In genomic region chr22:16717699-16718558, GRCh38 we compare ENCODE assay signal across 19 cellular contexts.
DNase-seq lines count a peak whose midpoint lies in the region; TF ChIP-seq lines count a peak whose summit lies in the region.
"Had no signal": no experiment of that assay in that cellular context is flagged by ENCODE, and none has a peak within 500 bp of the region (broad histone marks: within the 10 kb centered on the region; RNA-seq: fewer than 3 reads in every experiment).

No MANE protein-coding gene starts in this region.

- H3K36me3 Mint-ChIP-seq in MCF 10A (ENCODE audit: insufficient read depth, unreplicated experiment) = no peaks in the 10 kb centered on the region

- no TSS peak for BruUV-seq in MCF 10A (replicated peaks; lab: Mats Ljungman, UMichigan)

- H3K27me3 ChIP-seq in breast epithelium (no peaks in the 10 kb centered on the region), NT2/D1 (ENCODE audit: insufficient read depth, insufficient read length) (peaks cover 16% of the 10 kb centered on the region), kidney epithelial cell (ENCODE audit: control insufficient read depth, insufficient read depth, low read length) (peaks cover 5% of the 10 kb centered on the region), ascending aorta (no peaks in the 10 kb centered on the region)

- no peak for TF ChIP-seq POLR2A in breast epithelium (IDR thresholded peaks at IDR 0.05)

- H3K9me3 ChIP-seq in breast epithelium (no peaks in the 10 kb centered on the region), NT2/D1 (ENCODE audit: insufficient read depth, low read length) (no peaks in the 10 kb centered on the region), ascending aorta (no peaks in the 10 kb centered on the region)
- H3K9me3 ChIP-seq: transverse colon had no signal

- H3K9me3 Mint-ChIP-seq in MCF 10A (ENCODE audit: unreplicated experiment) = peaks cover 8% of the 10 kb centered on the region

- POLR2A ChIA-PET in MCF 10A (lab: Yijun Ruan, JAX) = no interaction called here

- H3K36me3 ChIP-seq in breast epithelium = no peaks in the 10 kb centered on the region
- no peaks in the 10 kb centered on the region for H3K36me3 ChIP-seq in NT2/D1 (ENCODE audit: insufficient read depth, insufficient read length, low read length)
- no peaks in the 10 kb centered on the region for H3K36me3 ChIP-seq in kidney epithelial cell (ENCODE audit: control insufficient read depth, insufficient read depth, low read length)
- H3K36me3 ChIP-seq in ascending aorta = no peaks in the 10 kb centered on the region
- H3K36me3 ChIP-seq: heart right ventricle, transverse colon had no signal

- H3K27ac ChIP-seq in breast epithelium (no peak overlapping the region), ascending aorta (no peak overlapping the region)
- H3K27ac ChIP-seq: heart right ventricle, transverse colon had no signal

- peak overlapping the region; percentile 79 for H3K9ac ChIP-seq in NT2/D1 (ENCODE audit: insufficient read length, low read depth)

- no peak overlapping the region for H3K4me3 Mint-ChIP-seq in MCF 10A (ENCODE audit: unreplicated experiment)
- H3K4me3 Mint-ChIP-seq: central memory CD8-positive, alpha-beta T cell; effector memory CD8-positive, alpha-beta T cell; neural crest cell had no signal

- DNase-seq in breast epithelium (ENCODE audit: low spot score in 2 of 2) (peak in 1 of 2 donors; percentile 64), MCF 10A (ENCODE audit: unreplicated experiment) (no peak), NT2/D1 (ENCODE audit: low read depth, low spot score) (peak; percentile 33), kidney epithelial cell (ENCODE audit: low read depth) (no peak), iPS-NIHi11 (ENCODE audit: low spot score) (no peak), AG20443 (ENCODE audit: low spot score) (no peak), ascending aorta (ENCODE audit: low spot score in 2 of 2) (no peak)
- no peak for DNase-seq in activated CD4-positive, alpha-beta T cell treated with anti-CD3 and anti-CD28 coated beads for 1 hour
- DNase-seq: activated CD4-positive, alpha-beta T cell treated with anti-CD3 and anti-CD28 coated beads, Interleukin-2, amount 50 U/mL, for 1 hour; effector memory CD8-positive, alpha-beta T cell; heart right ventricle; midbrain; NCI-H1048; NCI-H2081; stimulated activated CD4-positive, alpha-beta T cell treated with anti-CD3 and anti-CD28 coated beads, Interleukin-15, amount 100 ng/mL, for 24 hours; stimulated activated naive CD4-positive, alpha-beta T cell treated with Interleukin-2 at 50 U/mL for 16 hours; transverse colon had no signal

- H3K27me3 Mint-ChIP-seq in MCF 10A (ENCODE audit: insufficient read depth, unreplicated experiment) = peaks cover 10% of the 10 kb centered on the region

- peak overlapping the region in 2 of 3 donors; percentile 49 to 56 for H3K4me3 ChIP-seq in breast epithelium
- peak overlapping the region; percentile 66 for H3K4me3 ChIP-seq in NT2/D1 (ENCODE audit: insufficient read length, low read depth)
- H3K4me3 ChIP-seq in kidney epithelial cell (ENCODE audit: low read depth, low read length) = peak overlapping the region; percentile 20
- no peak overlapping the region for H3K4me3 ChIP-seq in ascending aorta
- H3K4me3 ChIP-seq: heart right ventricle, transverse colon had no signal

- TF ChIP-seq CTCF in breast epithelium (IDR thresholded peaks at IDR 0.05) (peak in 2 of 3 donors; percentile 25 to 27), MCF 10A (IDR thresholded peaks at IDR 0.05; ENCODE audit: unreplicated experiment) (no peak), kidney epithelial cell (IDR thresholded peaks at IDR 0.05; ENCODE audit: insufficient read depth, low read length, poor library complexity, severe bottlenecking) (peak; percentile 22), ascending aorta (IDR thresholded peaks at IDR 0.05) (no peak)

- CTCF ChIA-PET in MCF 10A (lab: Yijun Ruan, JAX) = interaction anchor here (0.6 to 0.8 kb wide), 2 partner anchors 18 to 156 kb away, joined by 3 to 5 read pairs; no protein-coding TSS in a partner anchor

- H3K4me1 ChIP-seq in breast epithelium (no peaks in the 10 kb centered on the region), NT2/D1 (ENCODE audit: insufficient read depth, insufficient read length) (no peaks in the 10 kb centered on the region), ascending aorta (no peaks in the 10 kb centered on the region)
- H3K4me1 ChIP-seq: transverse colon had no signal

- H3K4me1 Mint-ChIP-seq in MCF 10A (ENCODE audit: insufficient read depth, unreplicated experiment) = no peaks in the 10 kb centered on the region
- H3K4me1 Mint-ChIP-seq: neural crest cell had no signal

- H3K27ac Mint-ChIP-seq in MCF 10A (ENCODE audit: low read depth, unreplicated experiment) = no peak overlapping the region
- H3K27ac Mint-ChIP-seq: effector memory CD8-positive, alpha-beta T cell had no signal

- intact Hi-C loops in breast epithelium (cut with DNase I; ENCODE audit: low total_unique reads) (no loop called here), MCF 10A (cut with micrococcal nuclease) (no loop called here), ascending aorta (cut with DNase I) (no loop called here)

Comparison
In these comparisons a context has a peak if more than half of its experiments do, and no peak if none do; other contexts are left out.
1. CTCF ChIP-seq: peak in breast epithelium (2 of 3) and kidney epithelial cell (single experiment); none in MCF 10A (single experiment) and ascending aorta (0 of 3).
2. H3K4me3 ChIP-seq: peak in breast epithelium (2 of 3), NT2/D1 (single experiment) and kidney epithelial cell (single experiment); none in ascending aorta (0 of 2).